Comparison of ENCODE assay signal across 17 cellular contexts in the genomic region with DNA sequence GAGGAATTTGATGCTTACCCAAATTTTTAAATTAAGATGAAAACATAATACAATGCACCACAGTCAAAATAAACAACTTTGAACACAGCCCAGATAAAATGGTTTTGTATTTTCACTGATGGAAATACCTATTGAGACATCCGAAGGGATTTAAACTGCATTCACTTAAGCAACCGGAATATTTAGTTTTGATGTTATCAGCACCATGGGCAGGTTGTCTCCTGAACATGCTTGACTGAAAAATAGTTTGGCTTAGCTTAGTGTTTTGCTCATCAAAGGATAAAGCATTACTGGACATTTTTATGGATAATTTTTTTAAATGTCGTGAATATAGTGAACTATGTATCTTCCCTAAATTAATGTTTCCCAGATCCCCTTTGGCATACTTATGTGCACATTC.
DNase-seq lines count a peak whose midpoint lies in the region; ATAC-seq and TF ChIP-seq lines count a peak whose summit lies in the region.
"Had no signal": no experiment of that assay in that cellular context is flagged by ENCODE, and none has a peak within 500 bp of the region (broad histone marks: within the 10 kb centered on the region; RNA-seq: fewer than 3 reads in every experiment).

No MANE protein-coding gene starts in this region.

- 58 to 75% methylated on average over 3 of the region's 3 CpGs for WGBS in esophagus squamous epithelium, 2 donors
- WGBS in tibial nerve, 2 donors = 69 to 79% methylated on average over 3 of the region's 3 CpGs

- POLR2A ChIA-PET in PC-3 (lab: Charles Lee; ENCODE audit: unreplicated experiment) = no interaction called here

- H4K20me1 ChIP-seq in PC-3 (ENCODE audit: low read length) = no peaks in the 10 kb centered on the region
- H4K20me1 ChIP-seq: BLaER1 had no signal

- no peaks in the 10 kb centered on the region for H3K27me3 ChIP-seq in PC-3 (ENCODE audit: low read length)
- no peaks in the 10 kb centered on the region for H3K27me3 ChIP-seq in esophagus squamous epithelium
- H3K27me3 ChIP-seq in tibial nerve = no peaks in the 10 kb centered on the region
- H3K27me3 ChIP-seq: BLaER1 had no signal

- 0 out of 2 replicates have a peak overlapping the region, but pooled peaks have one; percentile 31 for H3K4me2 ChIP-seq in PC-3 (ENCODE audit: low read length)
- H3K4me2 ChIP-seq: BLaER1 had no signal

- H3K27ac ChIP-seq in PC-3 (ENCODE audit: low read length) (no peak overlapping the region), coronary artery (no peak overlapping the region), esophagus squamous epithelium (no peak overlapping the region), tibial nerve (no peak overlapping the region)
- H3K27ac ChIP-seq: BLaER1 had no signal

- DNase-seq in EH (ENCODE audit: low read depth) = peak; percentile 4
- no peak for DNase-seq in PC-3
- peak; percentile 16 for DNase-seq in choroid plexus epithelial cell (ENCODE audit: low read depth)
- DNase-seq in iris pigment epithelial cell (ENCODE audit: low read depth) = peak; percentile 67
- DNase-seq in coronary artery (ENCODE audit: low spot score) = no peak
- no peak for DNase-seq in esophagus squamous epithelium (lab: John Stamatoyannopoulos, UW)
- no peak for DNase-seq in tibial nerve (ENCODE audit: low spot score in 2 of 2)
- DNase-seq: 8988T; AML-193; Caco-2; CD8-positive, alpha-beta memory T cell; DND-41; GOT3; H9 had no signal

- H3K9me3 ChIP-seq in PC-3 (ENCODE audit: low read length) (no peaks in the 10 kb centered on the region), esophagus squamous epithelium (no peaks in the 10 kb centered on the region), tibial nerve (no peaks in the 10 kb centered on the region)
- H3K9me3 ChIP-seq: BLaER1, Caco-2 had no signal

- no peak overlapping the region for H3K4me3 ChIP-seq in PC-3 (ENCODE audit: low read length)
- H3K4me3 ChIP-seq in choroid plexus epithelial cell (ENCODE audit: low read depth, low read length) = no peak overlapping the region
- H3K4me3 ChIP-seq in coronary artery = no peak overlapping the region
- H3K4me3 ChIP-seq in esophagus squamous epithelium = no peak overlapping the region
- H3K4me3 ChIP-seq in tibial nerve = no peak overlapping the region
- H3K4me3 ChIP-seq: BLaER1 had no signal

- no peaks in the 10 kb centered on the region for H3K79me2 ChIP-seq in PC-3 (ENCODE audit: low read length)

- H3K36me3 ChIP-seq in PC-3 (ENCODE audit: low read depth, low read length) = no peaks in the 10 kb centered on the region
- no peaks in the 10 kb centered on the region for H3K36me3 ChIP-seq in esophagus squamous epithelium
- H3K36me3 ChIP-seq in tibial nerve = no peaks in the 10 kb centered on the region
- H3K36me3 ChIP-seq: BLaER1 had no signal

- ATAC-seq in PC-3 = no peak
- ATAC-seq in HG03469 (IDR thresholded peaks at IDR 0.05; ENCODE audit: unreplicated experiment) = no peak
- ATAC-seq: HepG2 had no signal

- H3F3A ChIP-seq in PC-3 (ENCODE audit: low read length, unreplicated experiment) = no peaks in the 10 kb centered on the region

- H3K9ac ChIP-seq in PC-3 (ENCODE audit: low read length) = no peak overlapping the region
- H3K9ac ChIP-seq: BLaER1 had no signal

- intact Hi-C loops in PC-3 (cut with micrococcal nuclease) (loop anchor here (10.0 kb wide), 1 partner anchor 232 kb away; no protein-coding TSS in a partner anchor), esophagus squamous epithelium (cut with DNase I) (no loop called here)

- H3K4me1 ChIP-seq in PC-3 (ENCODE audit: insufficient read depth, low read length) = no peaks in the 10 kb centered on the region
- peaks cover 0 to 10% (median 1%) of the 10 kb centered on the region in 3 donors for H3K4me1 ChIP-seq in esophagus squamous epithelium
- H3K4me1 ChIP-seq in tibial nerve = no peaks in the 10 kb centered on the region
- H3K4me1 ChIP-seq: BLaER1 had no signal

- no peak overlapping the region for H2AFZ ChIP-seq in PC-3 (ENCODE audit: low read length)

- TF ChIP-seq POLR2A in esophagus squamous epithelium (IDR thresholded peaks at IDR 0.05) (no peak), tibial nerve (IDR thresholded peaks at IDR 0.05) (no peak)

- no TSS peak for BruUV-seq in PC-3 (replicated peaks; lab: Mats Ljungman, UMichigan)

- TF ChIP-seq CTCF in PC-3 (conservative IDR thresholded peaks at IDR 0.05; ENCODE audit: low read depth, low read length) = no peak
- no peak for TF ChIP-seq CTCF in choroid plexus epithelial cell (conservative IDR thresholded peaks at IDR 0.05; ENCODE audit: low read depth, low read length)
- TF ChIP-seq CTCF in coronary artery (IDR thresholded peaks at IDR 0.05) = no peak
- TF ChIP-seq CTCF in esophagus squamous epithelium (IDR thresholded peaks at IDR 0.05) = no peak
- no peak for TF ChIP-seq CTCF in tibial nerve (IDR thresholded peaks at IDR 0.05)

- no peaks in the 10 kb centered on the region for H3K9me2 ChIP-seq in PC-3 (replicated peaks; ENCODE audit: low read length)

- CTCF ChIA-PET in PC-3 (lab: Charles Lee) = no interaction called here

- no peak for TF ChIP-seq EP300 in tibial nerve (IDR thresholded peaks at IDR 0.05)

Comparison
In these comparisons a context has a peak if more than half of its experiments do, and no peak if none do; other contexts are left out.
1. DNase-seq: peak in EH (single experiment), choroid plexus epithelial cell (single experiment) and iris pigment epithelial cell (single experiment); none in PC-3 (single experiment), coronary artery (single experiment), esophagus squamous epithelium (single experiment) and tibial nerve (0 of 2).